8 cellular contexts compared by ENCODE assay signal in genomic region chr17:47323382-47324223, GRCh38. TPM values are rescaled to one million over a fixed set of nuclear protein-coding genes. Genes with fewer than 3 reads are reported as not detected.
A peak's percentile ranks its signal among the peaks of the same experiment; 100 is the strongest.
DNase-seq lines count a peak whose midpoint lies in the region; ATAC-seq and TF ChIP-seq lines count a peak whose summit lies in the region.

TSS of gene EFCAB13 (plus strand) at chr17:47323955. CDS start at chr17:47328354, 4,399 bp downstream.

- no peaks in the 10 kb centered on the region for H3K36me3 Mint-ChIP-seq in natural killer cell

- H3K27me3 Mint-ChIP-seq in natural killer cell (ENCODE audit: low read depth in 2 of 2), result peaks cover 11 to 19% of the 10 kb centered on the region in 2 donors

- no peaks in the 10 kb centered on the region for H3K9me3 ChIP-seq in Peyer's patch

- H3K27me3 ChIP-seq in Peyer's patch, result no peaks in the 10 kb centered on the region

- peaks cover 15 to 22% of the 10 kb centered on the region in 2 donors for H3K4me1 Mint-ChIP-seq in natural killer cell

- peak within 1 kb of the TSS; percentile 93 to 95 (median 94) for H3K27ac ChIP-seq in Peyer's patch

- intact Hi-C loops in natural killer cell (cut with micrococcal nuclease), result loop anchor here (5.0 kb wide), 1 partner anchor 256 kb away; no protein-coding TSS in a partner anchor

- peak within 1 kb of the TSS; percentile 98 for H3K4me3 Mint-ChIP-seq in natural killer cell

- H3K4me3 ChIP-seq in Peyer's patch, result peak within 1 kb of the TSS; percentile 67 to 71 (median 70)
- H3K4me3 ChIP-seq in fibroblast of mammary gland (ENCODE audit: control insufficient read depth, low read depth, low read length), result peak within 1 kb of the TSS; percentile 80

- no peaks in the 10 kb centered on the region for H3K36me3 ChIP-seq in Peyer's patch

- TF ChIP-seq RAD21 in Ishikawa (IDR thresholded peaks at IDR 0.05; ENCODE audit: low read depth), result no peak

- peak; percentile 59; the same call in 1 of the 2 replicates for TF ChIP-seq EP300 in Ishikawa (IDR thresholded peaks at IDR 0.05; ENCODE audit: borderline replicate concordance)

- DNase-seq in DMS79 treated with DMSO at 0.1 percent for 48 hours (lab: John Stamatoyannopoulos, UW) (peak; percentile 90), Peyer's patch (peak; percentile 93 to 96 (median 93)), fibroblast of mammary gland (ENCODE audit: low read depth) (peak; percentile 81), natural killer cell (peak; percentile 74)
- DNase-seq in activated T-helper 1 cell treated with anti-CD3 and anti-CD28 coated beads, Interleukin-2, amount 50 U/mL, for 16 hours (ENCODE audit: low read depth in 1 of 2, low spot score in 1 of 2), result peak; percentile 53 to 60
- DNase-seq in stimulated activated naive CD4-positive, alpha-beta T cell (lab: John Stamatoyannopoulos, UW), result peak; percentile 49 to 75 (median 68)

- TF ChIP-seq CTCF in Peyer's patch (IDR thresholded peaks at IDR 0.05) (peak in 3 of 6 experiments; percentile 31 to 41 (median 35)), fibroblast of mammary gland (conservative IDR thresholded peaks at IDR 0.05; ENCODE audit: control insufficient read depth, insufficient read depth, low read depth, low read length) (no peak), natural killer cell (IDR thresholded peaks at IDR 0.05) (no peak)

- no peaks in the 10 kb centered on the region for H3K4me1 ChIP-seq in Peyer's patch

- peak within 1 kb of the TSS; percentile 70 to 87 for H3K27ac Mint-ChIP-seq in natural killer cell

- ATAC-seq in GM21619 (IDR thresholded peaks at IDR 0.05; ENCODE audit: unreplicated experiment) (peak; percentile 80), natural killer cell (peak; percentile 85 to 91 (median 90))

- no peaks in the 10 kb centered on the region for H3K9me3 Mint-ChIP-seq in natural killer cell

- peak; percentile 86 for TF ChIP-seq POLR2A in Peyer's patch (IDR thresholded peaks at IDR 0.05)

TF ChIP-seq in Ishikawa, 13 proteins besides CTCF, POLR2A, EP300 and RAD21:
- TF ChIP-seq TEAD4 (IDR thresholded peaks at IDR 0.05), result no peak; the same call in 1 of the 2 replicates
- TF ChIP-seq USF1 (IDR thresholded peaks at IDR 0.05), result peak; percentile 94
- no peak for TF ChIP-seq FOXM1 (IDR thresholded peaks at IDR 0.05; ENCODE audit: borderline replicate concordance, low read depth)
- TF ChIP-seq TCF12 (IDR thresholded peaks at IDR 0.05; ENCODE audit: low read depth), result no peak; the same call in 1 of the 2 replicates
- TF ChIP-seq YY1 (IDR thresholded peaks at IDR 0.05; ENCODE audit: low read depth), result no peak
- TF ChIP-seq TAF1 (IDR thresholded peaks at IDR 0.05; ENCODE audit: low read depth), result peak; percentile 63
- TF ChIP-seq EGR1 (IDR thresholded peaks at IDR 0.05), result peak; percentile 64
- peak; percentile 85 for TF ChIP-seq ZBTB7A (IDR thresholded peaks at IDR 0.05; ENCODE audit: low read depth)
- TF ChIP-seq NFIC (IDR thresholded peaks at IDR 0.05), result no peak
- TF ChIP-seq CEBPB (IDR thresholded peaks at IDR 0.05), result no peak
- TF ChIP-seq MAX (IDR thresholded peaks at IDR 0.05), result peak; percentile 99

RNA-seq across cellular contexts. Expression of gene EFCAB13, which starts in this region (rescaled TPM):
- total RNA-seq in Peyer's patch (10 to 100 TPM in 2 of 4 donors, 1 to 10 TPM in 2; 5.9 to 39.6 (median 12.9) TPM), natural killer cell (10 to 100 TPM in 1 of 3 donors, 1 to 10 TPM in 2; 2.4 to 11.9 (median 5.8) TPM)

Comparison
In these comparisons a context has a peak if more than half of its experiments do, and no peak if none do; other contexts are left out.
1. Peak in every context shown above with its lines: DNase-seq, ATAC-seq, H3K4me3 ChIP-seq and H3K27ac ChIP-seq.